Comparison of ENCODE assay signal across 26 cellular contexts in the genomic region with DNA sequence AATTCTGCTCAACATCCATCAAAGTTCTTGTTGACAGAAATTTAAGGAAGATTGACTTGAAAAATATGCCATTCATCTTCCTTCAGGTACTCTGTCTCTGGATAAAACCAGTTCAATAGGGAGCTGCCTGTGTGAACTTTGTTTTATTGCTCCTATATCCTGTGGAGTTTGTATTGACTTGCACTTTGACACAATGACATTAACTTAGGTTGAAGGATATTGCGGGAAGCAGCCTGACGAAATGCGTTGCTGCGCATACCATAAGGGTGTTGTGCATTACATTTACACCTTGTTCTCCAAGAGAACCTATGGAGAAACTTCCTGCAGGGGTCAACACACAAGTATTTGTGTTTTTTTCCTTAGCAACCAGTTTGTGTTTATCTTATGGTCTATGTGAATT.
"Had no signal": no experiment of that assay in that cellular context is flagged by ENCODE, and none has a peak within 500 bp of the region (broad histone marks: within the 10 kb centered on the region; RNA-seq: fewer than 3 reads in every experiment).

No MANE protein-coding gene starts in this region.

- FAIRE-seq: bronchial epithelial cell, kidney had no signal

- H3K36me3 ChIP-seq: gastroesophageal sphincter, left ventricle myocardium inferior, sigmoid colon, thoracic aorta, upper lobe of right lung had no signal

- DNase-seq: activated CD8-positive, alpha-beta memory T cell treated with anti-CD3 and anti-CD28 coated beads for 24 hours; activated CD8-positive, alpha-beta memory T cell treated with anti-CD3 and anti-CD28 coated beads, Interleukin-2, amount 50 U/mL, for 4 hours; activated naive CD4-positive, alpha-beta T cell treated with Interleukin-2 at 50 U/mL for 16 hours; activated naive CD8-positive, alpha-beta T cell treated with anti-CD3 and anti-CD28 coated beads, Interleukin-2, amount 10 ng/mL, durations not matched to agents 7 days and 5 days; activated T-cell treated with anti-CD3 and anti-CD28 coated beads, Interleukin-2, amount 50 U/mL, for 24 hours; amygdala; cortex of kidney; head of caudate nucleus; kidney; left ventricle myocardium inferior; naive B cell; occipital lobe; posterior cingulate gyrus; sigmoid colon; stimulated activated CD4-positive, alpha-beta T cell treated with anti-CD3 and anti-CD28 coated beads, Interleukin-2, amount 100 ng/mL, for 48 hours; stimulated activated CD8-positive, alpha-beta memory T cell treated with anti-CD3 and anti-CD28 coated beads, Interleukin-4, amount 100 ng/mL, for 48 hours; stimulated activated naive B cell treated with anti-CD40 and anti-IgM and Interleukin-4, amounts not matched to agents 10 μg/mL and 1 μg/mL and 100 μg/mL, for 72 hours; T1000; upper lobe of right lung had no signal

- ATAC-seq: gastroesophageal sphincter; stimulated activated naive B cell treated with anti-CD40 and anti-IgM and Interleukin-4, amounts not matched to agents 10 μg/mL and 1 μg/mL and 100 μg/mL, for 72 hours; upper lobe of right lung; WTC11 had no signal

- H3K9me3 Mint-ChIP-seq: activated naive CD8-positive, alpha-beta T cell treated with anti-CD3 and anti-CD28 coated beads, Interleukin-2, amount 10 ng/mL, durations not matched to agents 7 days and 5 days; activated T-cell treated with anti-CD3 and anti-CD28 coated beads, Interleukin-2, amount 50 U/mL, for 24 hours; neural crest cell; stimulated activated naive B cell treated with anti-CD40 and anti-IgM and Interleukin-4, amounts not matched to agents 10 μg/mL and 1 μg/mL and 100 μg/mL, for 72 hours; T-helper 1 cell treated with Interleukin-12 subunit alpha and Interleukin-12 subunit beta and Interleukin-4 antibody, amounts not matched to agents 30 μg/mL and 1 μg/mL, for 36 hours; WTC11 had no signal

- H3K9me3 ChIP-seq: gastroesophageal sphincter, left ventricle myocardium inferior, sigmoid colon, thoracic aorta, upper lobe of right lung had no signal

- H3K27me3 ChIP-seq: gastroesophageal sphincter, sigmoid colon, upper lobe of right lung had no signal

- H3K4me3 ChIP-seq: gastroesophageal sphincter, left ventricle myocardium inferior, sigmoid colon, thoracic aorta, upper lobe of right lung had no signal

- H3K36me3 Mint-ChIP-seq: activated naive CD8-positive, alpha-beta T cell treated with anti-CD3 and anti-CD28 coated beads, Interleukin-2, amount 10 ng/mL, durations not matched to agents 7 days and 5 days; naive B cell; stimulated activated naive B cell treated with anti-CD40 and anti-IgM and Interleukin-4, amounts not matched to agents 10 μg/mL and 1 μg/mL and 100 μg/mL, for 72 hours; WTC11 had no signal

- H3K4me3 Mint-ChIP-seq: activated naive CD8-positive, alpha-beta T cell treated with anti-CD3 and anti-CD28 coated beads, Interleukin-2, amount 10 ng/mL, durations not matched to agents 7 days and 5 days; activated T-cell treated with anti-CD3 and anti-CD28 coated beads, Interleukin-2, amount 50 U/mL, for 24 hours; naive B cell; neural crest cell; stimulated activated naive B cell treated with anti-CD40 and anti-IgM and Interleukin-4, amounts not matched to agents 10 μg/mL and 1 μg/mL and 100 μg/mL, for 72 hours; T-helper 1 cell treated with Interleukin-12 subunit alpha and Interleukin-12 subunit beta and Interleukin-4 antibody, amounts not matched to agents 30 μg/mL and 1 μg/mL, for 36 hours; WTC11 had no signal

- H3K4me1 Mint-ChIP-seq: activated naive CD8-positive, alpha-beta T cell treated with anti-CD3 and anti-CD28 coated beads, Interleukin-2, amount 10 ng/mL, durations not matched to agents 7 days and 5 days; naive B cell; neural crest cell; stimulated activated naive B cell treated with anti-CD40 and anti-IgM and Interleukin-4, amounts not matched to agents 10 μg/mL and 1 μg/mL and 100 μg/mL, for 72 hours had no signal

- H3K27me3 Mint-ChIP-seq: activated naive CD8-positive, alpha-beta T cell treated with anti-CD3 and anti-CD28 coated beads, Interleukin-2, amount 10 ng/mL, durations not matched to agents 7 days and 5 days; activated T-cell treated with anti-CD3 and anti-CD28 coated beads, Interleukin-2, amount 50 U/mL, for 24 hours; naive B cell; stimulated activated naive B cell treated with anti-CD40 and anti-IgM and Interleukin-4, amounts not matched to agents 10 μg/mL and 1 μg/mL and 100 μg/mL, for 72 hours had no signal

- H3K27ac Mint-ChIP-seq: activated naive CD8-positive, alpha-beta T cell treated with anti-CD3 and anti-CD28 coated beads, Interleukin-2, amount 10 ng/mL, durations not matched to agents 7 days and 5 days; activated T-cell treated with anti-CD3 and anti-CD28 coated beads, Interleukin-2, amount 50 U/mL, for 24 hours; naive B cell; stimulated activated naive B cell treated with anti-CD40 and anti-IgM and Interleukin-4, amounts not matched to agents 10 μg/mL and 1 μg/mL and 100 μg/mL, for 72 hours; T-helper 1 cell treated with Interleukin-12 subunit alpha and Interleukin-12 subunit beta and Interleukin-4 antibody, amounts not matched to agents 30 μg/mL and 1 μg/mL, for 36 hours; WTC11 had no signal

- H3K27ac ChIP-seq: epithelial cell of prostate, gastroesophageal sphincter, left ventricle myocardium inferior, sigmoid colon, thoracic aorta, upper lobe of right lung had no signal

- H3K4me1 ChIP-seq: gastroesophageal sphincter, left ventricle myocardium inferior, sigmoid colon, upper lobe of right lung had no signal
